Comparison of ENCODE assay signal across 9 cellular contexts in genomic region chr2:84788027-84788426, GRCh38.
"Had no signal": no experiment of that assay in that cellular context is flagged by ENCODE, and none has a peak within 500 bp of the region (broad histone marks: within the 10 kb centered on the region; RNA-seq: fewer than 3 reads in every experiment).

No MANE protein-coding gene starts in this region.

- H3K4me3 Mint-ChIP-seq: HFFc6, IgD-negative memory B cell had no signal

- H3K9me3 Mint-ChIP-seq: HFFc6, IgD-negative memory B cell had no signal

- DNase-seq: GM23248, GOT3, H7, HFFc6 had no signal

- H3K4me1 ChIP-seq: HAP-1 had no signal

- H3K27me3 Mint-ChIP-seq: IgD-negative memory B cell had no signal

- H3K27ac ChIP-seq: GM23248, HL-60, KMS-11 had no signal

- H3K27ac Mint-ChIP-seq: HFFc6, IgD-negative memory B cell had no signal

- H3K4me3 ChIP-seq: GM23248, HAP-1 had no signal

- H3K4me2 ChIP-seq: KMS-11 had no signal

- H3K9me3 ChIP-seq: HAP-1 had no signal

- ATAC-seq: HCT116 had no signal

- H2AFZ ChIP-seq: GM23248 had no signal

- H3K36me3 ChIP-seq: HAP-1 had no signal

- H3K9ac ChIP-seq: GM23248, KMS-11 had no signal
